Comparison of ENCODE assay signal across 14 cellular contexts in the genomic region with DNA sequence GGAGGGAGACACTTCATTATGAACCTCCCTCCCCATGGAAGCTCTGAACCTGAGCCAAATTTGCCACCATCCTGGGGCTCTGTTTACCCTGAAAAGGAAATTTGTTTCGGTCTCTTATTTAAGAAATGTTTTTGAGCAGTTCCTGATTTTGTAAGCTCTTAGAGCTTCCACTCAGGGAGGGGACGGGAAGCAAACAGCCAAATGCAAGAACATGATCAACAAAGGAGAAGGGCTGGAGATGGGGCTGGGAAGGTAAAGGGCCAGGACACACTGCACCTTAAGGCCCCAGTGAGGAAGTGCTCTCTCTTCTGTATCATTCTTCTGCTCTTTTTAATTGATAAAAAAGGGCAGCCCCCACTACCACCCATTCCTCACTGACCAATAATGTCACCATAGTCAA.
"Had no signal": no experiment of that assay in that cellular context is flagged by ENCODE, and none has a peak within 500 bp of the region (broad histone marks: within the 10 kb centered on the region; RNA-seq: fewer than 3 reads in every experiment).

No MANE protein-coding gene starts in this region.

- ATAC-seq: activated CD4-positive, CD25-positive, alpha-beta regulatory T cell treated with anti-CD3 and anti-CD28 coated beads, Interleukin-2, amount 50 U/mL, for 24 hours; natural killer cell treated with Interleukin-12 subunit alpha and Interleukin-12 subunit beta and Interleukin-15 and Interleukin-18, amount 100 ng/mL, for 72 hours; SK-N-SH treated with all-trans-retinoic acid at 6 μM for 48 hours had no signal

- H3K4me3 ChIP-seq: mucosa of descending colon, tibial artery had no signal

- H3K27me3 ChIP-seq: tibial artery had no signal

- H3K9me3 Mint-ChIP-seq: natural killer cell treated with Interleukin-12 subunit alpha and Interleukin-12 subunit beta and Interleukin-15 and Interleukin-18, amount 100 ng/mL, for 72 hours; T-helper 1 cell treated with Interleukin-12 subunit alpha and Interleukin-12 subunit beta and Interleukin-4 antibody, amounts not matched to agents 30 μg/mL and 1 μg/mL, for 36 hours had no signal

- H3K27ac ChIP-seq: tibial artery had no signal

- H3K36me3 Mint-ChIP-seq: activated naive CD8-positive, alpha-beta T cell treated with anti-CD3 and anti-CD28 coated beads, Interleukin-2, amount 10 ng/mL, durations not matched to agents 7 days and 5 days; immature natural killer cell; natural killer cell treated with Interleukin-12 subunit alpha and Interleukin-12 subunit beta and Interleukin-15 and Interleukin-18, amount 100 ng/mL, for 72 hours had no signal

- H3K27ac Mint-ChIP-seq: activated naive CD8-positive, alpha-beta T cell treated with anti-CD3 and anti-CD28 coated beads, Interleukin-2, amount 10 ng/mL, durations not matched to agents 7 days and 5 days; natural killer cell treated with Interleukin-12 subunit alpha and Interleukin-12 subunit beta and Interleukin-15 and Interleukin-18, amount 100 ng/mL, for 72 hours; T-helper 1 cell treated with Interleukin-12 subunit alpha and Interleukin-12 subunit beta and Interleukin-4 antibody, amounts not matched to agents 30 μg/mL and 1 μg/mL, for 36 hours had no signal

- H3K4me1 Mint-ChIP-seq: immature natural killer cell had no signal

- DNase-seq: activated gamma-delta T cell; activated naive CD8-positive, alpha-beta T cell treated with anti-CD3 and anti-CD28 coated beads, Interleukin-2, amount 10 ng/mL, durations not matched to agents 7 days and 5 days; activated T-cell treated with anti-CD3 and anti-CD28 coated beads, Interleukin-2, amount 50 U/mL, for 1 hour; anterior cingulate cortex; immature natural killer cell; mammary epithelial cell; occipital lobe; stimulated activated CD4-positive, alpha-beta T cell treated with anti-CD3 and anti-CD28 coated beads, Interleukin-4, amount 100 ng/mL, for 4 hours; tibial artery had no signal

- H3K4me3 Mint-ChIP-seq: activated naive CD8-positive, alpha-beta T cell treated with anti-CD3 and anti-CD28 coated beads, Interleukin-2, amount 10 ng/mL, durations not matched to agents 7 days and 5 days; immature natural killer cell; natural killer cell treated with Interleukin-12 subunit alpha and Interleukin-12 subunit beta and Interleukin-15 and Interleukin-18, amount 100 ng/mL, for 72 hours; T-helper 1 cell treated with Interleukin-12 subunit alpha and Interleukin-12 subunit beta and Interleukin-4 antibody, amounts not matched to agents 30 μg/mL and 1 μg/mL, for 36 hours had no signal
